In the genomic region with DNA sequence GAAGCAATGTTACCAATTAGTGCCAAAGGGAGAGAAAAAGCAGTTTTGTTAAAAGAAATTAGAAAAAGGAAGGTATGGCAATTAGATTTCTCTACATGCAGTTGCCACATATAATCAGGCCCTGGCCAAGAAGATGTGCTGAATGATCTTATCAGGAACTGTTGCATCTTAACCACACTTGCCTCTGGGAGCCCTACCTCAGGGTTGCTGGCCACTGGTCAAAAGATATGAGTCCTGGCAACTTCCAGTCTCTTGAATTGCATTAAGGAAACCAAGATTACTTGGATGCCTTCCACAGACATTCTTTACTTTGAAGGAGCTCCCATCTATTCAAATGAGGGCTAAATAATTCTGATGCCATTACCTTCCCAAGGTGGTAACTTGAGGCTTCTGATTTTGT, we compare ENCODE assay signal across 24 cellular contexts.
DNase-seq lines count a peak whose midpoint lies in the region; ATAC-seq and TF ChIP-seq lines count a peak whose summit lies in the region.
"Had no signal": no experiment of that assay in that cellular context is flagged by ENCODE, and none has a peak within 500 bp of the region (broad histone marks: within the 10 kb centered on the region; RNA-seq: fewer than 3 reads in every experiment).

No MANE protein-coding gene starts in this region.

- TF ChIP-seq CTCF in VCaP (conservative IDR thresholded peaks at IDR 0.05) (no peak), fibroblast of villous mesenchyme (IDR thresholded peaks at IDR 0.05; ENCODE audit: insufficient read depth, low read depth, low read length) (no peak), thoracic aorta (IDR thresholded peaks at IDR 0.05) (no peak)

- H3K27ac ChIP-seq in VCaP, result peak overlapping the region; percentile 12
- peak overlapping the region; percentile 8 to 9 for H3K27ac ChIP-seq in thoracic aorta
- H3K27ac ChIP-seq: ovary, right lobe of liver, RWPE1, thyroid gland, WERI-Rb-1 had no signal

- no peaks in the 10 kb centered on the region for H3K27me3 ChIP-seq in thoracic aorta (replicated peaks; ENCODE audit: insufficient read depth)
- H3K27me3 ChIP-seq: ovary, right lobe of liver, thyroid gland had no signal

- peak; percentile 33 for DNase-seq in HS-5 (ENCODE audit: low read depth)
- peak; percentile 47 for DNase-seq in fibroblast of villous mesenchyme (ENCODE audit: low read depth)
- DNase-seq in thoracic aorta (ENCODE audit: low spot score), result no peak
- no peak for DNase-seq in NCI-H2196 (lab: John Stamatoyannopoulos, UW; ENCODE audit: unreplicated experiment)
- no peak for DNase-seq in retina
- DNase-seq: activated CD4-positive, alpha-beta T cell treated with anti-CD3 and anti-CD28 coated beads, Interleukin-2, amount 10 ng/mL, durations not matched to agents 7 days and 5 days; activated naive CD4-positive, alpha-beta T cell; activated T-cell treated with anti-CD3 and anti-CD28 coated beads, Interleukin-2, amount 50 U/mL, for 48 hours; amygdala; cerebellar nuclear complex; KBM-7; MV-4-11; naive thymus-derived CD4-positive, alpha-beta T cell; ovary; right lobe of liver; stimulated activated CD4-positive, alpha-beta T cell treated with anti-CD3 and anti-CD28 coated beads, Interleukin-15, amount 100 ng/mL, for 24 hours; stimulated activated naive CD8-positive, alpha-beta T cell treated with anti-CD3 and anti-CD28 coated beads, Interleukin-15, Interleukin-2, amounts not matched to agents 100 U/mL and 50 U/mL, for 24 hours; thyroid gland; WERI-Rb-1 had no signal

- H3K36me3 ChIP-seq in thoracic aorta, result no peaks in the 10 kb centered on the region
- H3K36me3 ChIP-seq: ovary, right lobe of liver, thyroid gland, WERI-Rb-1 had no signal

- peaks cover 19 to 36% of the 10 kb centered on the region in 2 donors for H3K4me1 ChIP-seq in thoracic aorta (ENCODE audit: control insufficient read depth in 1 of 2, low read depth in 2 of 2)
- H3K4me1 ChIP-seq: right lobe of liver, thyroid gland had no signal

- no peaks in the 10 kb centered on the region for H3K9me3 ChIP-seq in thoracic aorta
- H3K9me3 ChIP-seq: ovary, right lobe of liver, thyroid gland had no signal

- no peak for ATAC-seq in thoracic aorta (ENCODE audit: insufficient number of reproducible peaks, low FRiP score, low read depth)
- no peak for ATAC-seq in HG03439 (IDR thresholded peaks at IDR 0.05; ENCODE audit: unreplicated experiment)
- ATAC-seq: left lobe of liver; naive thymus-derived CD4-positive, alpha-beta T cell; right lobe of liver; stimulated activated naive CD8-positive, alpha-beta T cell treated with anti-CD3 and anti-CD28 coated beads, Interleukin-15, Interleukin-2, amounts not matched to agents 100 U/mL and 50 U/mL, for 24 hours had no signal

- no peak overlapping the region for H3K4me3 ChIP-seq in fibroblast of villous mesenchyme (ENCODE audit: low read depth, low read length)
- no peak overlapping the region for H3K4me3 ChIP-seq in thoracic aorta
- H3K4me3 ChIP-seq: ovary, right lobe of liver, SK-N-MC, thyroid gland had no signal

Comparison
In these comparisons a context has a peak if more than half of its experiments do, and no peak if none do; other contexts are left out.
1. DNase-seq: peak in HS-5 (single experiment) and fibroblast of villous mesenchyme (single experiment); none in thoracic aorta (single experiment), NCI-H2196 (single experiment) and retina (single experiment).